In the genomic region with DNA sequence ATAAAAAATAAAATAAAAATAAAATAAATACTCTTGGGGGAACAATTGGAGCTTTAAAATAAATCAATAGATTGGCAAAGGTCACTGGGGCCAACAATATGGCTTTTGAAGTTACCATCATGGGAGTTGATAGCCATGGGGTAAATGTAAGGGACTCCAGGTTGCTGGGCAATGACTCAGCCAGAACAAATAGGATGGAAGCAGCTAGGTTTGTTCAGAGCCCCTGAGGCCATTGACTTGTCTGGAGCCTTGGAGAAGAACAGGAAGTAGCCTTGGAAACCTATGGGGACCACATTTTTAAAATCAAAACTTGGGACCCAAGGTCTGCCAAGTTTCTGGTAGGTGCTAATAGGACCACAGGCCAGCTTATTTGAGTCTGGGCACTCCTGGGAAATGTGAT, we compare ENCODE assay signal across 29 cellular contexts. TPM values are rescaled to one million over a fixed set of nuclear protein-coding genes. Genes with fewer than 3 reads are reported as not detected.
DNase-seq lines count a peak whose midpoint lies in the region; ATAC-seq and TF ChIP-seq lines count a peak whose summit lies in the region.
"Had no signal": no experiment of that assay in that cellular context is flagged by ENCODE, and none has a peak within 500 bp of the region (broad histone marks: within the 10 kb centered on the region; RNA-seq: fewer than 3 reads in every experiment).

No MANE protein-coding gene starts in this region.

- H3K27me3 Mint-ChIP-seq in endothelial cell (ENCODE audit: unreplicated experiment) = peaks cover 2% of the 10 kb centered on the region
- H3K27me3 Mint-ChIP-seq in immature natural killer cell (ENCODE audit: low read depth in 3 of 3) = peaks cover 0 to 9% (median 1%) of the 10 kb centered on the region in 3 donors

- no peak for TF ChIP-seq EP300 in esophagus muscularis mucosa (IDR thresholded peaks at IDR 0.05)

- no peaks in the 10 kb centered on the region for H3K79me2 ChIP-seq in mammary epithelial cell (ENCODE audit: insufficient read depth, low read length)

- CTCF ChIA-PET in mammary epithelial cell (lab: Charles Lee; ENCODE audit: low non-redundant PET) = no interaction called here
- CTCF ChIA-PET in Panc1 (lab: Charles Lee) = no interaction called here

- no peaks in the 10 kb centered on the region for H3K27me3 ChIP-seq in mammary epithelial cell (ENCODE audit: insufficient read depth, low read length)
- peaks cover 0 to 3% of the 10 kb centered on the region in 2 donors for H3K27me3 ChIP-seq in breast epithelium
- H3K27me3 ChIP-seq in Panc1 (ENCODE audit: control insufficient read depth, insufficient read depth, low read length) = peaks cover 19% of the 10 kb centered on the region; the same call in 1 of the 2 replicates
- H3K27me3 ChIP-seq in esophagus muscularis mucosa = peaks cover 0 to 6% (median 0%) of the 10 kb centered on the region in 4 donors

- ATAC-seq in Panc1 = 0 out of 2 replicates have a peak, but pooled peaks have one; percentile 42
- ATAC-seq: CD8-positive, alpha-beta T cell; T-cell had no signal

- peak; percentile 43 for DNase-seq in mammary epithelial cell
- DNase-seq in breast epithelium (ENCODE audit: low spot score in 2 of 2) = no peak
- DNase-seq in Panc1 (ENCODE audit: low read depth, low spot score) = no peak
- DNase-seq in esophagus muscularis mucosa (ENCODE audit: extremely low spot score) = peak; percentile 47
- DNase-seq in NCI-H2081 (lab: John Stamatoyannopoulos, UW) = no peak
- DNase-seq in SKM-1 (lab: John Stamatoyannopoulos, UW; ENCODE audit: unreplicated experiment) = no peak
- no peak for DNase-seq in endothelial cell (ENCODE audit: low spot score)
- no peak for DNase-seq in immature natural killer cell
- DNase-seq: 8988T; AML-193; C1 segment of cervical spinal cord; CD8-positive, alpha-beta T cell; GF-D8; KBM-7; NCI-H1092 treated with DMSO at 0.1 percent for 48 hours; NCI-H1436 treated with DMSO at 0.1 percent for 48 hours; NCI-H2029 treated with DMSO at 0.1 percent for 48 hours; NCI-H2171 treated with DMSO at 0.1 percent for 48 hours; NCI-H446; NCI-H526; OCI-M1; RPMI8226; SIG-M5; SK-N-SH; T-cell had no signal

- peaks cover 4% of the 10 kb centered on the region for H3K4me1 Mint-ChIP-seq in endothelial cell (ENCODE audit: unreplicated experiment)
- H3K4me1 Mint-ChIP-seq in immature natural killer cell = no peaks in the 10 kb centered on the region
- H3K4me1 Mint-ChIP-seq: T-cell had no signal

- H3K4me3 ChIP-seq in mammary epithelial cell (replicated peaks in 1 of 3; ENCODE audit: insufficient read depth in 1 of 3, low read depth in 2 of 3, low read length in 3 of 3) (no peak overlapping the region), breast epithelium (no peak overlapping the region), Panc1 (ENCODE audit: low read depth in 2 of 2, low read length in 2 of 2) (no peak overlapping the region), esophagus muscularis mucosa (no peak overlapping the region)

- no peak overlapping the region for H3K9ac ChIP-seq in mammary epithelial cell (ENCODE audit: insufficient read depth, low read length)
- H3K9ac ChIP-seq: SK-N-SH had no signal

- H3K4me1 ChIP-seq in mammary epithelial cell (ENCODE audit: insufficient read depth, low read length) = peaks cover 7% of the 10 kb centered on the region
- H3K4me1 ChIP-seq in breast epithelium = no peaks in the 10 kb centered on the region
- no peaks in the 10 kb centered on the region for H3K4me1 ChIP-seq in Panc1 (ENCODE audit: control insufficient read depth, insufficient read depth, low read length)
- H3K4me1 ChIP-seq in esophagus muscularis mucosa = no peaks in the 10 kb centered on the region

- H3K4me2 ChIP-seq in mammary epithelial cell (ENCODE audit: insufficient read depth, low read depth, low read length) = no peak overlapping the region
- H3K4me2 ChIP-seq: SK-N-SH had no signal

- dilution Hi-C loops in mammary epithelial cell (cut with HindIII; ENCODE audit: low sequenced_read_pairs) = no loop called here

- H4K20me1 ChIP-seq in mammary epithelial cell (ENCODE audit: insufficient read depth, low read length) = no peaks in the 10 kb centered on the region

- H3K36me3 ChIP-seq in mammary epithelial cell (ENCODE audit: insufficient read depth, low read length) (no peaks in the 10 kb centered on the region), breast epithelium (no peaks in the 10 kb centered on the region), Panc1 (ENCODE audit: control insufficient read depth, insufficient read depth, low read length) (no peaks in the 10 kb centered on the region), esophagus muscularis mucosa (no peaks in the 10 kb centered on the region)

- no peak overlapping the region for H3K4me3 Mint-ChIP-seq in endothelial cell (ENCODE audit: unreplicated experiment)
- H3K4me3 Mint-ChIP-seq in immature natural killer cell = no peak overlapping the region
- H3K4me3 Mint-ChIP-seq: CD8-positive, alpha-beta T cell; T-cell had no signal

- H3K9me3 Mint-ChIP-seq in endothelial cell (ENCODE audit: unreplicated experiment) = no peaks in the 10 kb centered on the region
- H3K9me3 Mint-ChIP-seq in immature natural killer cell = no peaks in the 10 kb centered on the region
- H3K9me3 Mint-ChIP-seq: T-cell had no signal

- TF ChIP-seq POLR2A in breast epithelium (IDR thresholded peaks at IDR 0.05) (no peak), esophagus muscularis mucosa (IDR thresholded peaks at IDR 0.05; ENCODE audit: low read depth) (no peak)

- BruUV-seq in mammary epithelial cell (replicated peaks; lab: Mats Ljungman, UMichigan) (no TSS peak), Panc1 (replicated peaks; lab: Mats Ljungman, UMichigan) (no TSS peak)

- no peaks in the 10 kb centered on the region for H3K9me3 ChIP-seq in mammary epithelial cell (replicated peaks; ENCODE audit: insufficient read depth, low read length)
- H3K9me3 ChIP-seq in breast epithelium = no peaks in the 10 kb centered on the region
- H3K9me3 ChIP-seq in Panc1 (ENCODE audit: control insufficient read depth, insufficient read depth, low read depth, low read length) = no peaks in the 10 kb centered on the region
- no peaks in the 10 kb centered on the region for H3K9me3 ChIP-seq in esophagus muscularis mucosa
- H3K9me3 ChIP-seq: SK-N-SH had no signal

- H3K27ac Mint-ChIP-seq in endothelial cell (ENCODE audit: unreplicated experiment) = no peak overlapping the region
- H3K27ac Mint-ChIP-seq in immature natural killer cell = no peak overlapping the region
- H3K27ac Mint-ChIP-seq: CD8-positive, alpha-beta T cell; T-cell had no signal

- intact Hi-C loops in mammary epithelial cell (cut with micrococcal nuclease) = no loop called here
- intact Hi-C loops in breast epithelium (cut with DNase I; ENCODE audit: low total_unique reads) = no loop called here
- intact Hi-C loops in Panc1 (cut with micrococcal nuclease; ENCODE audit: unreplicated experiment) = no loop called here
- intact Hi-C loops in esophagus muscularis mucosa (cut with DNase I) = no loop called here

- TF ChIP-seq CTCF in mammary epithelial cell (conservative IDR thresholded peaks at IDR 0.05 in 1 of 2, IDR thresholded peaks at IDR 0.05 in 1 of 2; ENCODE audit: extremely low read depth in 1 of 2, insufficient read depth in 1 of 2, low read depth in 1 of 2, low read length in 2 of 2) (no peak), breast epithelium (IDR thresholded peaks at IDR 0.05) (no peak), Panc1 (IDR thresholded peaks at IDR 0.05) (no peak), esophagus muscularis mucosa (IDR thresholded peaks at IDR 0.05) (no peak), endothelial cell (IDR thresholded peaks at IDR 0.05; ENCODE audit: unreplicated experiment) (no peak)

- H2AFZ ChIP-seq in mammary epithelial cell (ENCODE audit: low read depth, low read length) = peak overlapping the region; percentile 64

- H3K27ac ChIP-seq in mammary epithelial cell (ENCODE audit: insufficient read depth, low read depth, low read length) (no peak overlapping the region), breast epithelium (no peak overlapping the region), Panc1 (ENCODE audit: low read length) (no peak overlapping the region), esophagus muscularis mucosa (replicated peaks in 1 of 4) (no peak overlapping the region)
- H3K27ac ChIP-seq: HL-60 had no signal

- POLR2A ChIA-PET in Panc1 (lab: Charles Lee) = no interaction called here

- H3K36me3 Mint-ChIP-seq in endothelial cell (ENCODE audit: low read depth, unreplicated experiment) = no peaks in the 10 kb centered on the region
- no peaks in the 10 kb centered on the region for H3K36me3 Mint-ChIP-seq in immature natural killer cell
- H3K36me3 Mint-ChIP-seq: CD8-positive, alpha-beta T cell; T-cell had no signal

- in situ Hi-C loops in mammary epithelial cell (cut with MboI; ENCODE audit: low sequenced_read_pairs in 2 of 2) = no loop called here
- in situ Hi-C loops in Panc1 (cut with HindIII; ENCODE audit: low pct_unique_long_range_greater_than_20kb, low sequenced_read_pairs) = no loop called here

RNA-seq across cellular contexts. Expression of a gene that starts 20.2 kb away (rescaled TPM):
- total RNA-seq in mammary epithelial cell (10 to 100 TPM; 10.8 to 15.9 TPM), breast epithelium (10 to 100 TPM; 18.2 to 32.8 (median 24.3) TPM), Panc1 (2021; ENCODE audit: unreplicated experiment) (20.3 TPM), esophagus muscularis mucosa (10 to 100 TPM in 3 of 4 donors, 1 to 10 TPM in 1; 7.0 to 22.4 (median 12.1) TPM), endothelial cell (ENCODE audit: unreplicated experiment) (14.6 TPM)
- polyA plus RNA-seq in mammary epithelial cell (1.9 TPM), immature natural killer cell (1 to 10 TPM; 3.0 to 4.5 (median 3.6) TPM)
- polyA minus RNA-seq in mammary epithelial cell = 0.83 TPM
- 14.0 TPM for polyA plus RNA-seq in Panc1 (2012; ENCODE audit: insufficient read length)

RNA-seq across cellular contexts. Expression of a gene that starts 35.2 kb away (rescaled TPM):
- total RNA-seq in mammary epithelial cell = not detected
- not detected for polyA plus RNA-seq in mammary epithelial cell
- not detected for polyA minus RNA-seq in mammary epithelial cell
- total RNA-seq in breast epithelium = under 1 TPM in 2 of 3 donors, not detected in 1; 0.15 to 0.48 TPM
- total RNA-seq in Panc1 (2021; ENCODE audit: unreplicated experiment) = not detected
- not detected for polyA plus RNA-seq in Panc1 (2012; ENCODE audit: insufficient read length)
- total RNA-seq in esophagus muscularis mucosa = under 1 TPM in 3 of 4 donors, not detected in 1; 0.17 to 0.69 (median 0.32) TPM
- total RNA-seq in endothelial cell (ENCODE audit: unreplicated experiment) = 0.26 TPM
- not detected for polyA plus RNA-seq in immature natural killer cell
- total RNA-seq: CD8-positive, alpha-beta T cell; Daoy; HT-29; T-cell had no signal
- polyA plus RNA-seq: AG04450 had no signal

Comparison
In these comparisons a context has a peak if more than half of its experiments do, and no peak if none do; other contexts are left out.
1. DNase-seq: peak in mammary epithelial cell (single experiment) and esophagus muscularis mucosa (single experiment); none in breast epithelium (0 of 2), Panc1 (single experiment), NCI-H2081 (0 of 2), SKM-1 (single experiment), endothelial cell (single experiment) and immature natural killer cell (0 of 3).